9 cellular contexts compared by ENCODE assay signal in the genomic region with DNA sequence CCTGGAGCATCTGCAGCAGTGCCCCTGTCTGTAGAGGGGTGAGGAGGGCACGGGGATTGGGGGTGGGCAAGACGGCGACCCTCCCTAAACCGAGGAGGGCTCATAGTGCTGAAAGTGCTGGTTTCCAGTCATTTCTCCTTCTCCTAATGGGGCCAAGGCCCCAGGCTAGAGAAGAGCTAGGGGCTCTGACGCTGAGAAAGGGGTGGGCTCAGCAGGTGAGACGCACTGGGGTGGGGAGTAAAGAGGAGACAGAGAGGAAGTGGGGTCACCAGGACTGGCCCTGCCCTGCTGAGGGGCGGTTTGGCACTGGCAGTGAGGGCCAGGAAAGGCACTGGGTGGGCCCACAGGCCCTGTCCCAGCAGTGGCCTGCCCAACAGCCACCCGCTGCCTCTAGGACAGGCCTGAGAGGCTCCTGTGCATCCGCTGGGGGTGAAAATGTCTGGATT.
"Had no signal": no experiment of that assay in that cellular context is flagged by ENCODE, and none has a peak within 500 bp of the region (broad histone marks: within the 10 kb centered on the region; RNA-seq: fewer than 3 reads in every experiment).

No MANE protein-coding gene starts in this region.

- H3K4me3 ChIP-seq: esophagus muscularis mucosa, neural progenitor cell, stomach had no signal

- DNase-seq: activated CD4-positive, alpha-beta T cell treated with anti-CD3 and anti-CD28 coated beads, Interleukin-2, amount 50 U/mL, for 1 hour; activated naive CD4-positive, alpha-beta T cell treated with anti-CD3 and anti-CD28 coated beads, Interleukin-2, amount 10 ng/mL, durations not matched to agents 7 days and 5 days; stimulated activated CD4-positive, alpha-beta T cell treated with anti-CD3 and anti-CD28 coated beads, Interleukin-12 subunit alpha, Interleukin-12 subunit beta, amount 100 ng/mL, for 4 hours; stimulated activated CD4-positive, alpha-beta T cell treated with anti-CD3 and anti-CD28 coated beads, Interleukin-2, amount 100 ng/mL, for 24 hours; stomach had no signal

- ATAC-seq: activated CD4-positive, CD25-positive, alpha-beta regulatory T cell treated with anti-CD3 and anti-CD28 coated beads, Interleukin-2, amount 50 U/mL, for 24 hours had no signal

- H3K36me3 ChIP-seq: neural progenitor cell had no signal

- H3K27ac ChIP-seq: esophagus muscularis mucosa, neural progenitor cell, parathyroid adenoma, stomach had no signal

- H3K9me3 ChIP-seq: esophagus muscularis mucosa, stomach had no signal
